ENCODE assay signal across 22 cellular contexts in the genomic region with DNA sequence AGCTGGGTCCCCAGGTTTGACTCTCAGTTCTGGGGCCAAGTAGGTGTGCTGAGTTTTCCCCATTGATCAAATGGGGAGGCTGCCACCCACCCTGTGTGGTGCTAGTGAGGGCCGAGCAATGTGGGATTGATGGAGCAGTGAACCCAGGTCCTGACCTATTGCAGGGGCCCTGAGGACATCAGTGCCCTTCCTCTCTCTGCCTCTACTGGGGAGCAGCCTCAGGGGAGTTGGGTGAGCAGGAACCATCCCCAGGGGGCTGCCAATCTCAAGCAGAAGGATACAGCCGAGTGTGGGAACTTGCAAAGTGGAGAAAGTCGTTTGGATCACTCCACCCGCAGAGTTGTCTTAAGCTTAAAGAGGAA. TPM values are rescaled to one million over a fixed set of nuclear protein-coding genes. Genes with fewer than 3 reads are reported as not detected.
DNase-seq lines count a peak whose midpoint lies in the region; ATAC-seq and TF ChIP-seq lines count a peak whose summit lies in the region.
"Had no signal": no experiment of that assay in that cellular context is flagged by ENCODE, and none has a peak within 500 bp of the region (broad histone marks: within the 10 kb centered on the region; RNA-seq: fewer than 3 reads in every experiment).

No MANE protein-coding gene starts in this region.

- TF ChIP-seq POLR2A in vagina (IDR thresholded peaks at IDR 0.05) = no peak

- peaks cover 71% of the 10 kb centered on the region for H3K27me3 ChIP-seq in cardiac muscle cell
- peaks cover 4% of the 10 kb centered on the region for H3K27me3 ChIP-seq in fibroblast of lung (ENCODE audit: control insufficient read depth, insufficient read depth, low read length)
- no peaks in the 10 kb centered on the region for H3K27me3 ChIP-seq in psoas muscle (ENCODE audit: insufficient read depth in 3 of 3, low read length in 2 of 3)
- no peaks in the 10 kb centered on the region for H3K27me3 ChIP-seq in vagina
- H3K27me3 ChIP-seq: thyroid gland had no signal

- H3K36me3 ChIP-seq in cardiac muscle cell (no peaks in the 10 kb centered on the region), fibroblast of lung (ENCODE audit: control insufficient read depth, insufficient read depth, low read length) (no peaks in the 10 kb centered on the region), psoas muscle (ENCODE audit: insufficient read depth in 1 of 2, low read depth in 1 of 2) (no peaks in the 10 kb centered on the region), vagina (no peaks in the 10 kb centered on the region)
- H3K36me3 ChIP-seq: adrenal gland, thyroid gland had no signal

- H3K9me3 Mint-ChIP-seq in effector memory CD8-positive, alpha-beta T cell = peaks cover 6 to 10% of the 10 kb centered on the region in 2 donors

- H3K9ac ChIP-seq in fibroblast of lung (ENCODE audit: insufficient read depth, low read length) = no peak overlapping the region

- intact Hi-C loops in Right ventricle myocardium superior (cut with DNase I) (no loop called here), psoas muscle (cut with DNase I) (no loop called here), vagina (cut with DNase I) (no loop called here)

- no peaks in the 10 kb centered on the region for H3K4me1 Mint-ChIP-seq in effector memory CD8-positive, alpha-beta T cell (ENCODE audit: low read depth in 2 of 2)
- H3K4me1 Mint-ChIP-seq: immature natural killer cell, T-helper 17 cell had no signal

- no peak overlapping the region for H2AFZ ChIP-seq in fibroblast of lung (ENCODE audit: low read length)

- 41 to 48% (median 43%) methylated on average over 4 of the region's 4 CpGs for WGBS in psoas muscle, 3 donors

- no peaks in the 10 kb centered on the region for H4K20me1 ChIP-seq in fibroblast of lung (ENCODE audit: control insufficient read depth, extremely low read depth, insufficient read depth, low read length)

- no peaks in the 10 kb centered on the region for H3K36me3 Mint-ChIP-seq in effector memory CD8-positive, alpha-beta T cell (ENCODE audit: insufficient read depth)
- H3K36me3 Mint-ChIP-seq: CD14-positive monocyte had no signal

- peaks cover 2% of the 10 kb centered on the region for H3K9me3 ChIP-seq in cardiac muscle cell (ENCODE audit: low read depth)
- no peaks in the 10 kb centered on the region for H3K9me3 ChIP-seq in fibroblast of lung (ENCODE audit: control insufficient read depth, insufficient read depth, low read depth, low read length)
- peaks cover 7% of the 10 kb centered on the region for H3K9me3 ChIP-seq in psoas muscle
- H3K9me3 ChIP-seq in vagina = no peaks in the 10 kb centered on the region
- H3K9me3 ChIP-seq: adrenal gland, thyroid gland had no signal

- no peak for DNase-seq in cardiac muscle cell (ENCODE audit: low read depth in 1 of 2, low spot score in 1 of 2)
- DNase-seq in Right ventricle myocardium superior = no peak
- DNase-seq in fibroblast of lung (ENCODE audit: low read depth in 2 of 2) = no peak
- DNase-seq in psoas muscle = no peak
- no peak for DNase-seq in vagina (ENCODE audit: extremely low spot score in 2 of 2)
- no peak for DNase-seq in effector memory CD8-positive, alpha-beta T cell
- DNase-seq: activated effector memory CD4-positive, alpha-beta T cell treated with anti-CD3 and anti-CD28 coated beads, Interleukin-2, amount 50 U/mL, for 16 hours; adrenal gland; GF-D8; immature natural killer cell; NCI-H2081; SIG-M5; stimulated activated CD4-positive, alpha-beta T cell treated with anti-CD3 and anti-CD28 coated beads, Interleukin-2, amount 100 ng/mL, for 48 hours; T-helper 17 cell; thyroid gland had no signal

- peaks cover 45 to 62% of the 10 kb centered on the region in 2 donors for H3K27me3 Mint-ChIP-seq in effector memory CD8-positive, alpha-beta T cell

- H3K4me1 ChIP-seq in cardiac muscle cell (ENCODE audit: low read depth) (no peaks in the 10 kb centered on the region), fibroblast of lung (ENCODE audit: control insufficient read depth, extremely low read depth, insufficient read depth, low read length) (peaks cover 10% of the 10 kb centered on the region), psoas muscle (peaks cover 7% of the 10 kb centered on the region), vagina (peaks cover 33% of the 10 kb centered on the region)
- H3K4me1 ChIP-seq: adrenal gland had no signal

- no peaks in the 10 kb centered on the region for H3K79me2 ChIP-seq in fibroblast of lung (ENCODE audit: control insufficient read depth, insufficient read depth, low read length)

- TF ChIP-seq CTCF in cardiac muscle cell (IDR thresholded peaks at IDR 0.05; ENCODE audit: low read depth, low read length) = no peak
- no peak for TF ChIP-seq CTCF in fibroblast of lung (conservative IDR thresholded peaks at IDR 0.05 in 1 of 2, IDR thresholded peaks at IDR 0.05 in 1 of 2; ENCODE audit: low read depth in 1 of 2, low read length in 2 of 2)
- no peak for TF ChIP-seq CTCF in psoas muscle (IDR thresholded peaks at IDR 0.05)
- no peak for TF ChIP-seq CTCF in vagina (IDR thresholded peaks at IDR 0.05)

- H3K4me2 ChIP-seq in fibroblast of lung (ENCODE audit: extremely low read depth, insufficient read depth, low read length) = peak overlapping the region; percentile 65

- no peak overlapping the region for H3K4me3 Mint-ChIP-seq in effector memory CD8-positive, alpha-beta T cell
- H3K4me3 Mint-ChIP-seq: CD14-positive monocyte, immature natural killer cell, T-helper 17 cell had no signal

- H3K4me3 ChIP-seq in cardiac muscle cell (no peak overlapping the region), fibroblast of lung (replicated peaks in 1 of 4; ENCODE audit: control extremely low read depth in 1 of 4, insufficient read depth in 1 of 4, low read depth in 3 of 4, low read length in 4 of 4) (no peak overlapping the region), psoas muscle (no peak overlapping the region), vagina (no peak overlapping the region)
- H3K4me3 ChIP-seq: adrenal gland, thyroid gland had no signal

- H3K27ac ChIP-seq in cardiac muscle cell = peak overlapping the region; percentile 58
- peak overlapping the region; percentile 60 for H3K27ac ChIP-seq in fibroblast of lung (ENCODE audit: insufficient read depth, low read length)
- H3K27ac ChIP-seq in psoas muscle = peak overlapping the region; percentile 71
- peak overlapping the region; percentile 53 for H3K27ac ChIP-seq in vagina
- H3K27ac ChIP-seq: thyroid gland had no signal

- ATAC-seq in Right ventricle myocardium superior (ENCODE audit: poor library complexity) (no peak), psoas muscle (no peak), HG03159 (IDR thresholded peaks at IDR 0.05; ENCODE audit: unreplicated experiment) (no peak), GM18868 (IDR thresholded peaks at IDR 0.05; ENCODE audit: unreplicated experiment) (no peak)
- no peak for ATAC-seq in effector memory CD8-positive, alpha-beta T cell (replicated peaks)
- ATAC-seq: activated CD4-positive, CD25-positive, alpha-beta regulatory T cell treated with anti-CD3 and anti-CD28 coated beads, Interleukin-2, amount 50 U/mL, for 24 hours; T-helper 17 cell had no signal

- H3K27ac Mint-ChIP-seq in effector memory CD8-positive, alpha-beta T cell = no peak overlapping the region
- H3K27ac Mint-ChIP-seq: CD14-positive monocyte, immature natural killer cell, T-helper 17 cell had no signal

RNA-seq across cellular contexts. Expression of a gene that starts 45.4 kb away (rescaled TPM):
- total RNA-seq in cardiac muscle cell (2.0 and 16.3 TPM in 2 replicates), Right ventricle myocardium superior (14.0 TPM), fibroblast of lung (14.5 and 28.8 TPM in 2 replicates), psoas muscle (10 to 100 TPM in 3 of 4 donors, 1 to 10 TPM in 1; 8.4 to 26.4 (median 15.2) TPM), vagina (822 TPM)
- polyA plus RNA-seq in cardiac muscle cell (3.3 and 12.2 TPM in 2 replicates), fibroblast of lung (1.3 and 1.9 TPM in 2 replicates), psoas muscle (10 to 100 TPM in 1 of 3 donors, 1 to 10 TPM in 2; 6.1 to 15.0 (median 8.0) TPM)
- polyA plus RNA-seq in fibroblast of lung (2012) = 6.5 and 7.1 TPM in 2 replicates
- polyA minus RNA-seq in fibroblast of lung (ENCODE audit: low replicate concordance) = 3.1 and 3.8 TPM in 2 replicates
- total RNA-seq: H4, lung microvascular endothelial cell had no signal
- polyA plus RNA-seq: neural cell had no signal

Comparison
In these comparisons a context has a peak if more than half of its experiments do, and no peak if none do; other contexts are left out.
1. RNA of a gene that starts 45.4 kb away (total RNA-seq): 822 TPM in vagina (single experiment); 8.4 to 26.4 TPM in psoas muscle, 14.5 to 28.8 TPM in fibroblast of lung, 14.0 TPM in Right ventricle myocardium superior (single experiment) and 2.0 to 16.3 TPM in cardiac muscle cell; every median in the first group is over 10 times any median in the second.
2. Peak in every context shown above with its lines, with median percentiles within 50 percentile points of each other: H3K27ac ChIP-seq.